1 cellular context compared by ENCODE assay signal in genomic region chr12:122659579-122659978, GRCh38.
TF ChIP-seq lines count a peak whose summit lies in the region.

No MANE protein-coding gene starts in this region.

TF ChIP-seq in GM23338, 12 proteins besides CTCF, POLR2A, EP300 and RAD21 (continued from another document):
- TF ChIP-seq REST (IDR thresholded peaks at IDR 0.05; ENCODE audit: unreplicated experiment) (no peak), ZNF462 (CRISPR knock-in tag; IDR thresholded peaks at IDR 0.05) (no peak)
TF ChIP-seq in GM23338: peak in this region for 0.
